In genomic region chr1:229409616-229410369, GRCh38 we compare ENCODE assay signal across 1 cellular context.
TF ChIP-seq lines count a peak whose summit lies in the region.

No MANE protein-coding gene starts in this region.

TF ChIP-seq in HepG2, 621 proteins besides CTCF, POLR2A, EP300 and RAD21 (continued from another document):
- TF ChIP-seq TBX2 (CRISPR knock-in tag; IDR thresholded peaks at IDR 0.05; ENCODE audit: borderline replicate concordance) (0 out of 2 replicates have a peak, but pooled peaks have one; percentile 10), PRDM15 (CRISPR knock-in tag; IDR thresholded peaks at IDR 0.05) (no peak), NFIC (IDR thresholded peaks at IDR 0.05; ENCODE audit: low read length) (no peak), ETV6 (CRISPR knock-in tag; conservative IDR thresholded peaks at IDR 0.05) (no peak), MEIS2 (CRISPR knock-in tag; IDR thresholded peaks at IDR 0.05) (0 out of 2 replicates have a peak, but pooled peaks have one; percentile 32), PRDM4 (CRISPR knock-in tag; IDR thresholded peaks at IDR 0.05; ENCODE audit: borderline replicate concordance) (no peak), TRIM24 (CRISPR knock-in tag; IDR thresholded peaks at IDR 0.05) (0 out of 2 replicates have a peak, but pooled peaks have one; percentile 18), HNRNPL (IDR thresholded peaks at IDR 0.05; ENCODE audit: low read depth, low read length) (0 out of 2 replicates have a peak, but pooled peaks have one; percentile 18), ZNF7 (CRISPR knock-in tag; IDR thresholded peaks at IDR 0.05) (no peak), PRPF4 (IDR thresholded peaks at IDR 0.05; ENCODE audit: low read depth, low read length, poor library complexity, severe bottlenecking) (peak; percentile 70), NCOR1 (IDR thresholded peaks at IDR 0.05; ENCODE audit: borderline replicate concordance, low read length) (0 out of 2 replicates have a peak, but pooled peaks have one; percentile 41), NFATC3 (CRISPR knock-in tag; IDR thresholded peaks at IDR 0.05) (no peak), HNF4G (IDR thresholded peaks at IDR 0.05; ENCODE audit: borderline replicate concordance, low read depth, low read length) (peak; percentile 75), HNF4G (CRISPR knock-in tag; IDR thresholded peaks at IDR 0.05; ENCODE audit: borderline replicate concordance, low read depth) (no peak), ZNF329 (CRISPR knock-in tag; IDR thresholded peaks at IDR 0.05; ENCODE audit: low read depth) (no peak), ZBTB44 (CRISPR knock-in tag; IDR thresholded peaks at IDR 0.05) (no peak), TIGD3 (CRISPR knock-in tag; IDR thresholded peaks at IDR 0.05; ENCODE audit: borderline replicate concordance) (no peak), MIER3 (CRISPR knock-in tag; IDR thresholded peaks at IDR 0.05; ENCODE audit: borderline replicate concordance) (peak; percentile 31; the same call in 1 of the 2 replicates), HCFC1 (IDR thresholded peaks at IDR 0.05; ENCODE audit: low read depth, low read length) (no peak), PAXIP1 (CRISPR knock-in tag; conservative IDR thresholded peaks at IDR 0.05) (peak; percentile 71), CHD2 (IDR thresholded peaks at IDR 0.05; ENCODE audit: low read depth, low read length) (peak; percentile 22; the same call in 1 of the 2 replicates)
